ENCODE assay signal across 7 cellular contexts in the genomic region with DNA sequence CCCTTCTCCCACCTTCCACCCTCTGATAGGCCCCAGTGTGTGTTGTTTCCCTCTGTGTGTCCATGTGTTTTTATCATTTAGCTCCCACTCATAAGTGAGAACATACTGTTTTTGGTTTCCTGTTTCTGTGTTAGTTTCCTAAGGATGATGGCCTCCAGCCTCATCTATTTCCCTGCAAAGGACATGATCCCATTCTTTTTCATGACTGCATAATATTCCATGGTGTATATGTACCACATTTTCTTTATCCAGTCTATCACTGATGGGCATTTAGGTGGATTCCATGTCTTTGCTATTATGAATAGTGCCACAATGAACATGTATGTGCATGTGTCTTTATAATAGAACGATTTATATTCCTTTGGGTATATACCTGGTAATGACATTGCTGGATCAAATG. TPM values are rescaled to one million over a fixed set of nuclear protein-coding genes. Genes with fewer than 3 reads are reported as not detected.
"Had no signal": no experiment of that assay in that cellular context is flagged by ENCODE, and none has a peak within 500 bp of the region (broad histone marks: within the 10 kb centered on the region; RNA-seq: fewer than 3 reads in every experiment).

No MANE protein-coding gene starts in this region.

RNA-seq across cellular contexts. Expression of a gene that starts 6.1 kb away (rescaled TPM):
- total RNA-seq: GM23248, GM23338, H1, H4, H7, H9, HFFc6 had no signal
- polyA plus RNA-seq: GM23248, GM23338, H1 had no signal

RNA-seq across cellular contexts. Expression of a gene that starts 41.6 kb away (rescaled TPM):
- total RNA-seq: GM23338, H1, H9, HFFc6 had no signal
- polyA plus RNA-seq: GM23338 had no signal
